ENCODE assay signal across 11 cellular contexts in the genomic region with DNA sequence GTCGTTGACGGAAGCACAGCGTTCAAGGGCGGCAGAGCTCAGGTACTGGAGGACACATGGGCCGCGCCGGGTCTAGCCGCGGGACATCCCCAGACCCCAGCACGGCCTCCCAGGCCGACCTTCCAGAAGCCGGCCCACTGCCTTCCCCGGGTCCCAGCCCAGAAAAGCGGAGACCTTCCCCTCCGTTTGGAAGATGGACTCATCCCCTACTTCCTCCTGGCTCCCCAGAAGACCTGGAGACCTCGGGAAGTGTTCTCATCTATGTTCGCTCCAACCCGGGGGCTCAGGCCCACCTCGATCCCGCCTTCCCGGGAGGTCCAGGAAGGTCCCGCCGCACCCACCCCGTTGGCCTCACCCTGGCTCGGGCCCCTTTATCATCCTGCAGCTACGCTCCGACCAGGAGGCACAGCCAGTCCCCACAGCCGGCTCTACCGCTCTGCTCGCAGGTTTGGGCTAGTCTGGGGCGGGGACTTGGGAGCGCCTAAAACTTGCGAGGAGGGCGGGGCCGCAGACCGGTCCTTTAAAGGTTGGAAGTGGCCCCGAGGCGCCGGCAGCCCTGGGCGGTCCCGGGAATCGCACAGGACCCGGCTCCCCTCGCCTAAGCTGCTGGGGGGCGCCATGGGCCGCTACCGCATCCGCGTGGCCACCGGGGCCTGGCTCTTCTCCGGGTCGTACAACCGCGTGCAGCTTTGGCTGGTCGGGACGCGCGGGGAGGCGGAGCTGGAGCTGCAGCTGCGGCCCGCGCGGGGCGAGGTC. TPM values are rescaled to one million over a fixed set of nuclear protein-coding genes. Genes with fewer than 3 reads are reported as not detected.
DNase-seq lines count a peak whose midpoint lies in the region; ATAC-seq and TF ChIP-seq lines count a peak whose summit lies in the region.
"Had no signal": no experiment of that assay in that cellular context is flagged by ENCODE, and none has a peak within 500 bp of the region (broad histone marks: within the 10 kb centered on the region; RNA-seq: fewer than 3 reads in every experiment).

ALOX12 (plus strand) TSS at position 550 of the 756 bp plus-strand sequence; CDS start at position 619, 69 bp downstream.

- H3K4me1 ChIP-seq in right atrium auricular region (peaks cover 0 to 14% of the 10 kb centered on the region in 2 donors), aorta (ENCODE audit: control insufficient read depth in 1 of 2, insufficient read depth in 2 of 2, low read length in 2 of 2) (no peaks in the 10 kb centered on the region)

- H3K9me3 Mint-ChIP-seq in activated naive CD4-positive, alpha-beta T cell treated with anti-CD3 and anti-CD28 coated beads, Interleukin-2, amount 50 U/mL, for 24 hours: no peaks in the 10 kb centered on the region
- H3K9me3 Mint-ChIP-seq in activated naive CD4-positive, alpha-beta T cell treated with anti-CD3 and anti-CD28 coated beads, Interleukin-2, amount 10 ng/mL, durations not matched to agents 7 days and 5 days: no peaks in the 10 kb centered on the region
- no peaks in the 10 kb centered on the region for H3K9me3 Mint-ChIP-seq in nephron progenitor cell
- no peaks in the 10 kb centered on the region for H3K9me3 Mint-ChIP-seq in activated naive CD8-positive, alpha-beta T cell treated with anti-CD3 and anti-CD28 coated beads, Interleukin-2, amount 50 U/mL, for 24 hours
- H3K9me3 Mint-ChIP-seq: effector memory CD8-positive, alpha-beta T cell; natural killer cell had no signal

- 15 to 17% methylated on average over 55 to 64 of the region's 64 CpGs for WGBS in aorta, 2 donors

- TF ChIP-seq CTCF in right atrium auricular region (IDR thresholded peaks at IDR 0.05): no peak
- TF ChIP-seq CTCF in nephron progenitor cell (IDR thresholded peaks at IDR 0.05): no peak

- H3K36me3 ChIP-seq in right atrium auricular region (peaks cover 4% of the 10 kb centered on the region), aorta (ENCODE audit: control insufficient read depth in 1 of 2, insufficient read depth in 2 of 2, low read length in 1 of 2) (no peaks in the 10 kb centered on the region)

- no peak within 1 kb of the TSS for H3K4me3 Mint-ChIP-seq in activated naive CD4-positive, alpha-beta T cell treated with anti-CD3 and anti-CD28 coated beads, Interleukin-2, amount 50 U/mL, for 24 hours
- H3K4me3 Mint-ChIP-seq in activated naive CD4-positive, alpha-beta T cell treated with anti-CD3 and anti-CD28 coated beads, Interleukin-2, amount 10 ng/mL, durations not matched to agents 7 days and 5 days: no peak within 1 kb of the TSS
- peak within 1 kb of the TSS; percentile 73 for H3K4me3 Mint-ChIP-seq in nephron progenitor cell
- H3K4me3 Mint-ChIP-seq in activated naive CD8-positive, alpha-beta T cell treated with anti-CD3 and anti-CD28 coated beads, Interleukin-2, amount 50 U/mL, for 24 hours: no peak within 1 kb of the TSS
- H3K4me3 Mint-ChIP-seq: effector memory CD8-positive, alpha-beta T cell; natural killer cell had no signal

- H3K9me3 ChIP-seq in right atrium auricular region (no peaks in the 10 kb centered on the region), aorta (ENCODE audit: control insufficient read depth, low read length) (no peaks in the 10 kb centered on the region)

- H3K27ac Mint-ChIP-seq in activated naive CD4-positive, alpha-beta T cell treated with anti-CD3 and anti-CD28 coated beads, Interleukin-2, amount 50 U/mL, for 24 hours: peak within 1 kb of the TSS; percentile 84
- no peak within 1 kb of the TSS for H3K27ac Mint-ChIP-seq in activated naive CD4-positive, alpha-beta T cell treated with anti-CD3 and anti-CD28 coated beads, Interleukin-2, amount 10 ng/mL, durations not matched to agents 7 days and 5 days
- no peak within 1 kb of the TSS for H3K27ac Mint-ChIP-seq in nephron progenitor cell
- H3K27ac Mint-ChIP-seq in activated naive CD8-positive, alpha-beta T cell treated with anti-CD3 and anti-CD28 coated beads, Interleukin-2, amount 50 U/mL, for 24 hours: no peak within 1 kb of the TSS

- ATAC-seq in aorta (ENCODE audit: low FRiP score) (peak; percentile 50), HG03135 (IDR thresholded peaks at IDR 0.05; ENCODE audit: unreplicated experiment) (no peak)
- no peak for ATAC-seq in activated naive CD8-positive, alpha-beta T cell treated with anti-CD3 and anti-CD28 coated beads, Interleukin-2, amount 50 U/mL, for 24 hours
- ATAC-seq: effector memory CD8-positive, alpha-beta T cell had no signal

- H3K4me3 ChIP-seq in right atrium auricular region (peak within 1 kb of the TSS; percentile 4 to 39), aorta (ENCODE audit: low read length in 2 of 2) (no peak within 1 kb of the TSS)

- peaks cover 13% of the 10 kb centered on the region for H3K36me3 Mint-ChIP-seq in activated naive CD4-positive, alpha-beta T cell treated with anti-CD3 and anti-CD28 coated beads, Interleukin-2, amount 50 U/mL, for 24 hours
- peaks cover 26% of the 10 kb centered on the region for H3K36me3 Mint-ChIP-seq in activated naive CD4-positive, alpha-beta T cell treated with anti-CD3 and anti-CD28 coated beads, Interleukin-2, amount 10 ng/mL, durations not matched to agents 7 days and 5 days
- peaks cover 34% of the 10 kb centered on the region for H3K36me3 Mint-ChIP-seq in nephron progenitor cell (ENCODE audit: low read depth)
- peaks cover 14% of the 10 kb centered on the region for H3K36me3 Mint-ChIP-seq in activated naive CD8-positive, alpha-beta T cell treated with anti-CD3 and anti-CD28 coated beads, Interleukin-2, amount 50 U/mL, for 24 hours (ENCODE audit: low read depth)
- H3K36me3 Mint-ChIP-seq: natural killer cell had no signal

- peaks cover 11% of the 10 kb centered on the region for H3K4me1 Mint-ChIP-seq in activated naive CD4-positive, alpha-beta T cell treated with anti-CD3 and anti-CD28 coated beads, Interleukin-2, amount 50 U/mL, for 24 hours
- H3K4me1 Mint-ChIP-seq in activated naive CD4-positive, alpha-beta T cell treated with anti-CD3 and anti-CD28 coated beads, Interleukin-2, amount 10 ng/mL, durations not matched to agents 7 days and 5 days: no peaks in the 10 kb centered on the region
- peaks cover 12% of the 10 kb centered on the region for H3K4me1 Mint-ChIP-seq in nephron progenitor cell
- H3K4me1 Mint-ChIP-seq in activated naive CD8-positive, alpha-beta T cell treated with anti-CD3 and anti-CD28 coated beads, Interleukin-2, amount 50 U/mL, for 24 hours: no peaks in the 10 kb centered on the region

- no peaks in the 10 kb centered on the region for H3K27me3 Mint-ChIP-seq in activated naive CD4-positive, alpha-beta T cell treated with anti-CD3 and anti-CD28 coated beads, Interleukin-2, amount 50 U/mL, for 24 hours
- no peaks in the 10 kb centered on the region for H3K27me3 Mint-ChIP-seq in activated naive CD4-positive, alpha-beta T cell treated with anti-CD3 and anti-CD28 coated beads, Interleukin-2, amount 10 ng/mL, durations not matched to agents 7 days and 5 days
- H3K27me3 Mint-ChIP-seq in nephron progenitor cell (ENCODE audit: low read depth, poor library complexity): peaks cover 15% of the 10 kb centered on the region
- H3K27me3 Mint-ChIP-seq in activated naive CD8-positive, alpha-beta T cell treated with anti-CD3 and anti-CD28 coated beads, Interleukin-2, amount 50 U/mL, for 24 hours: no peaks in the 10 kb centered on the region
- H3K27me3 Mint-ChIP-seq: effector memory CD8-positive, alpha-beta T cell had no signal

- H3K27ac ChIP-seq in right atrium auricular region: no peak within 1 kb of the TSS
- no peak within 1 kb of the TSS for H3K27ac ChIP-seq in aorta (ENCODE audit: low read depth in 1 of 2, low read length in 2 of 2)

- intact Hi-C loops in aorta (cut with DNase I): no loop called here

- CTCF ChIA-PET in activated naive CD4-positive, alpha-beta T cell treated with anti-CD3 and anti-CD28 coated beads, Interleukin-2, amount 10 ng/mL, durations not matched to agents 7 days and 5 days (lab: Charles Lee): interaction anchor here (1.7 kb wide), 1 partner anchor 9 kb away, joined by 6 read pairs; no protein-coding TSS in a partner anchor

- H3K27me3 ChIP-seq in right atrium auricular region: no peaks in the 10 kb centered on the region
- no peaks in the 10 kb centered on the region for H3K27me3 ChIP-seq in aorta (ENCODE audit: control insufficient read depth in 1 of 2, insufficient read depth in 2 of 2, low read length in 1 of 2)

- no peak for DNase-seq in activated naive CD4-positive, alpha-beta T cell treated with anti-CD3 and anti-CD28 coated beads, Interleukin-2, amount 10 ng/mL, durations not matched to agents 7 days and 5 days
- DNase-seq in right atrium auricular region (ENCODE audit: low spot score) (no peak), nephron progenitor cell (peak; percentile 64), aorta (peak; percentile 56 to 77), NCI-H1694 treated with DMSO at 0.1 percent for 48 hours (lab: John Stamatoyannopoulos, UW) (no peak)
- no peak for DNase-seq in activated naive CD8-positive, alpha-beta T cell treated with anti-CD3 and anti-CD28 coated beads, Interleukin-2, amount 50 U/mL, for 24 hours
- DNase-seq: 8988T; effector memory CD8-positive, alpha-beta T cell; natural killer cell had no signal

RNA-seq across cellular contexts. Expression of gene ALOX12, which starts in this region (rescaled TPM):
- total RNA-seq in right atrium auricular region (under 1 TPM in 1 of 2 donors, not detected in 1; 0.47 TPM), aorta (not detected)
- not detected for polyA plus RNA-seq in aorta

Comparison
In these comparisons a context has a peak if more than half of its experiments do, and no peak if none do; other contexts are left out.
1. Peak in DNase-seq and ATAC-seq in aorta; RNA of the gene not detected or under 1 TPM.
2. H3K4me3 ChIP-seq: peak in right atrium auricular region (2 of 2); none in aorta (0 of 2).